Comparison of ENCODE assay signal across 18 cellular contexts in genomic region chr15:75356539-75356938, GRCh38. TPM values are rescaled to one million over a fixed set of nuclear protein-coding genes. Genes with fewer than 3 reads are reported as not detected.
DNase-seq lines count a peak whose midpoint lies in the region; ATAC-seq, FAIRE-seq and TF ChIP-seq lines count a peak whose summit lies in the region.
"Had no signal": no experiment of that assay in that cellular context is flagged by ENCODE, and none has a peak within 500 bp of the region (broad histone marks: within the 10 kb centered on the region; RNA-seq: fewer than 3 reads in every experiment).

No MANE protein-coding gene starts in this region.

- no peaks in the 10 kb centered on the region for H3K79me2 ChIP-seq in GM12878 (ENCODE audit: control insufficient read depth, insufficient read depth, low read length)

- no peak for TF ChIP-seq POLR2A in GM12878 (IDR thresholded peaks at IDR 0.05; ENCODE audit: low read depth, low read length)

- no peaks in the 10 kb centered on the region for H4K20me1 ChIP-seq in GM12878 (ENCODE audit: control insufficient read depth, insufficient read depth)

- POLR2A ChIA-PET in GM12878 (lab: Charles Lee), result interaction anchor here (0.5 kb wide), 1 partner anchor 178 kb away, joined by 3 read pairs; no protein-coding TSS in a partner anchor

- SMC1A ChIA-PET in GM12878 (lab: Charles Lee; ENCODE audit: uncharacterized antibody, unreplicated experiment), result no interaction called here

- no peaks in the 10 kb centered on the region; a peak in 3 of 4 replicates for H3K36me3 ChIP-seq in GM12878 (ENCODE audit: control insufficient read depth in 2 of 2, insufficient read depth in 2 of 2, low read length in 1 of 2)
- peaks cover 72% of the 10 kb centered on the region for H3K36me3 ChIP-seq in lower lobe of right lung

- H3K4me2 ChIP-seq in GM12878 (ENCODE audit: control insufficient read depth, insufficient read depth), result no peak overlapping the region
- H3K4me2 ChIP-seq: BLaER1 had no signal

- TF ChIP-seq CTCF in GM12878 (IDR thresholded peaks at IDR 0.05 in 2 of 3, conservative IDR thresholded peaks at IDR 0.05 in 1 of 3; ENCODE audit: control insufficient read depth in 2 of 3, extremely low read depth in 1 of 3, insufficient read depth in 1 of 3, low read depth in 3 of 3, low read length in 3 of 3) (no peak), lower lobe of right lung (IDR thresholded peaks at IDR 0.05) (no peak)

- no peak for FAIRE-seq in GM12878 (lab: Jason Lieb, UNC)
- FAIRE-seq: H1 had no signal

- CTCF ChIA-PET in GM12878 (lab: Yijun Ruan, JAX), result no interaction called here

- no peak for TF ChIP-seq EP300 in GM12878 (IDR thresholded peaks at IDR 0.05; ENCODE audit: borderline replicate concordance in 1 of 2, control insufficient read depth in 1 of 2, low read depth in 2 of 2, low read length in 2 of 2)

- H3K9ac ChIP-seq in GM12878 (ENCODE audit: control insufficient read depth, insufficient read depth, low read length), result no peak overlapping the region
- H3K9ac ChIP-seq: BLaER1 had no signal

- intact Hi-C loops in GM12878 (cut with micrococcal nuclease; ENCODE audit: unreplicated experiment) (no loop called here), lower lobe of right lung (cut with DNase I) (no loop called here)

- H3K27ac ChIP-seq in GM12878 (ENCODE audit: control insufficient read depth, insufficient read depth) (no peak overlapping the region), lower lobe of right lung (no peak overlapping the region)
- H3K27ac ChIP-seq: 22Rv1, BLaER1, HL-60 had no signal

- no peaks in the 10 kb centered on the region for H3K27me3 ChIP-seq in GM12878 (replicated peaks in 1 of 2; ENCODE audit: control insufficient read depth in 2 of 2, insufficient read depth in 2 of 2, low read length in 1 of 2)
- H3K27me3 ChIP-seq in lower lobe of right lung (ENCODE audit: low read depth), result no peaks in the 10 kb centered on the region
- H3K27me3 ChIP-seq: BLaER1 had no signal

- H3K9me3 ChIP-seq in GM12878 (replicated peaks; ENCODE audit: control insufficient read depth, insufficient read depth, low read length) (no peaks in the 10 kb centered on the region; the same call in 2 of the 3 replicates), lower lobe of right lung (no peaks in the 10 kb centered on the region)
- H3K9me3 ChIP-seq: BLaER1 had no signal

- in situ Hi-C loops in GM12878 (cut with MboI), result no loop called here

- RAD21 ChIA-PET in GM12878 (lab: Charles Lee; ENCODE audit: unreplicated experiment), result no interaction called here

- TF ChIP-seq RAD21 in GM12878 (IDR thresholded peaks at IDR 0.05; ENCODE audit: insufficient read depth, low read depth, low read length), result no peak

- H3K4me1 ChIP-seq in GM12878 (ENCODE audit: control insufficient read depth, insufficient read depth, low read length), result no peaks in the 10 kb centered on the region
- H3K4me1 ChIP-seq in lower lobe of right lung, result no peaks in the 10 kb centered on the region

- ATAC-seq in GM12878 (no peak), lower lobe of right lung (no peak)
- no peak for ATAC-seq in activated CD4-positive, CD25-positive, alpha-beta regulatory T cell treated with anti-CD3 and anti-CD28 coated beads, Interleukin-2, amount 50 U/mL, for 24 hours

- WGBS in GM12878 (ENCODE audit: insufficient coverage, insufficient replicate concordance, low lambda C conversion rate, missing lambda C conversion rate), result 96% methylated on average over 20 of the region's 20 CpGs

- no peak overlapping the region for H2AFZ ChIP-seq in GM12878 (ENCODE audit: control insufficient read depth, low read depth, low read length)

- no TSS peak for BruUV-seq in GM12878 (replicated peaks; lab: Mats Ljungman, UMichigan)

- H3K4me3 ChIP-seq in GM12878 (no peak overlapping the region), lower lobe of right lung (no peak overlapping the region)
- H3K4me3 ChIP-seq: BLaER1 had no signal

- DNase-seq in activated effector memory CD4-positive, alpha-beta T cell treated with anti-CD3 and anti-CD28 coated beads, Interleukin-2, amount 50 U/mL, for 16 hours, result peak; percentile 58
- no peak for DNase-seq in activated effector memory CD4-positive, alpha-beta T cell treated with Interleukin-2 at 50 U/mL for 16 hours
- DNase-seq in GM12878 (ENCODE audit: low read depth, low spot score), result no peak
- peak; percentile 44 for DNase-seq in lower lobe of right lung
- DNase-seq in SHP77 (lab: John Stamatoyannopoulos, UW), result no peak
- DNase-seq in A172 (ENCODE audit: low spot score), result no peak
- DNase-seq: CD4-positive, alpha-beta memory T cell; DMS153; DMS79; GDM1; H9 had no signal

TF ChIP-seq in GM12878, 131 proteins besides CTCF, POLR2A, EP300 and RAD21 (continues in another document):
- no peak for TF ChIP-seq ZNF274 (IDR thresholded peaks at IDR 0.05; ENCODE audit: insufficient read depth, insufficient read length)

RNA-seq across cellular contexts. Expression of gene NEIL1, which starts 9.7 kb away (rescaled TPM):
- 3.4 and 5.6 TPM in 2 replicates for total RNA-seq in GM12878 (2013; cell fraction: nucleolus; rRNA removed)
- total RNA-seq in GM12878 (2014; rRNA removed) (0.71 and 0.73 TPM in 2 replicates), GM12878 (2014; rRNA removed; fragmentation: Illumina TruSeq; extraction: Trizol) (0.58 and 0.92 TPM in 2 replicates), GM12878 (2021) (0.96 and 1.5 TPM in 2 replicates), lower lobe of right lung (43.7 TPM)
- polyA plus RNA-seq in GM12878 (2011; ENCODE audit: low read depth), result 10.3 TPM
- polyA plus RNA-seq in GM12878 (2011; rRNA removed) (0.04 and 0.23 TPM in 2 replicates), GM12878 (2014; fragmentation: Illumina TruSeq; extraction: Trizol) (0.37 and 1.3 TPM in 2 replicates), GM12878 (2014; fragmentation: Nextera tagmentation; extraction: Ambion mirVana) (under 1 TPM; 0.10 to 0.37 TPM), GM12878 (2014; rRNA removed) (1.8 and 2.5 TPM in 2 replicates), GM12878 (2016; fragmentation: Nextera tagmentation; extraction: Ambion mirVana) (1 to 10 TPM; 1.2 to 2.3 TPM)
- 0.16 and 0.17 TPM in 2 replicates for polyA plus RNA-seq in GM12878 (2011; cell fraction: cytosol; rRNA removed)
- polyA plus RNA-seq in GM12878 (2011; cell fraction: nucleus; rRNA removed), result 1.0 and 2.4 TPM in 2 replicates
- polyA plus RNA-seq in GM12878 (2012), result 9.5 and 12.7 TPM in 2 replicates
- 0.36 TPM in 1 of 2 replicates, not detected in the other for polyA minus RNA-seq in GM12878 (2011; rRNA and poly(A)+ RNA removed)
- polyA minus RNA-seq in GM12878 (2011; cell fraction: cytosol; rRNA and poly(A)+ RNA removed), result not detected in 2 replicates
- polyA minus RNA-seq in GM12878 (2011; cell fraction: nucleus; rRNA and poly(A)+ RNA removed), result 0.85 TPM in 1 of 2 replicates, not detected in the other
- total RNA-seq in A172 (2014; rRNA removed; shearing (Covaris generic)), result 0.12 and 0.48 TPM in 2 replicates
- total RNA-seq: Daoy, HT1080 had no signal

RNA-seq across cellular contexts. Expression of gene MAN2C1, which starts 11.9 kb away (rescaled TPM):
- 567 and 636 TPM in 2 replicates for total RNA-seq in GM12878 (2013; cell fraction: nucleolus; rRNA removed)
- 54.8 and 65.0 TPM in 2 replicates for total RNA-seq in GM12878 (2014; rRNA removed)
- total RNA-seq in GM12878 (2014; rRNA removed; fragmentation: Illumina TruSeq; extraction: Trizol), result 26.9 and 29.2 TPM in 2 replicates
- total RNA-seq in GM12878 (2021), result 102 and 111 TPM in 2 replicates
- 56.1 TPM for polyA plus RNA-seq in GM12878 (2011; ENCODE audit: low read depth)
- polyA plus RNA-seq in GM12878 (2011; rRNA removed), result 20.9 and 32.5 TPM in 2 replicates
- polyA plus RNA-seq in GM12878 (2011; cell fraction: cytosol; rRNA removed), result 36.8 and 47.4 TPM in 2 replicates
- 649 and 670 TPM in 2 replicates for polyA plus RNA-seq in GM12878 (2011; cell fraction: nucleus; rRNA removed)
- polyA plus RNA-seq in GM12878 (2012), result 114 and 120 TPM in 2 replicates
- 17.6 and 32.0 TPM in 2 replicates for polyA plus RNA-seq in GM12878 (2014; fragmentation: Illumina TruSeq; extraction: Trizol)
- polyA plus RNA-seq in GM12878 (2014; fragmentation: Nextera tagmentation; extraction: Ambion mirVana), result 1 to 10 TPM; 1.4 to 4.6 TPM
- 107 and 110 TPM in 2 replicates for polyA plus RNA-seq in GM12878 (2014; rRNA removed)
- polyA plus RNA-seq in GM12878 (2016; fragmentation: Nextera tagmentation; extraction: Ambion mirVana), result 10 to 100 TPM; 51.9 to 66.2 TPM
- polyA minus RNA-seq in GM12878 (2011; rRNA and poly(A)+ RNA removed), result 35.4 and 73.6 TPM in 2 replicates
- polyA minus RNA-seq in GM12878 (2011; cell fraction: cytosol; rRNA and poly(A)+ RNA removed), result 23.2 and 32.6 TPM in 2 replicates
- 120 and 170 TPM in 2 replicates for polyA minus RNA-seq in GM12878 (2011; cell fraction: nucleus; rRNA and poly(A)+ RNA removed)
- total RNA-seq in lower lobe of right lung, result 208 TPM
- total RNA-seq in A172 (2014; rRNA removed; shearing (Covaris generic)), result 32.6 and 42.6 TPM in 2 replicates

RNA-seq across cellular contexts. Expression of gene COMMD4, which starts 20.7 kb away (rescaled TPM):
- total RNA-seq in GM12878 (2013; cell fraction: nucleolus; rRNA removed), result 17.9 and 18.5 TPM in 2 replicates
- total RNA-seq in GM12878 (2014; rRNA removed) (110 and 113 TPM in 2 replicates), GM12878 (2014; rRNA removed; fragmentation: Illumina TruSeq; extraction: Trizol) (46.1 and 48.4 TPM in 2 replicates), GM12878 (2021) (86.3 and 98.9 TPM in 2 replicates), lower lobe of right lung (59.0 TPM)
- 30.1 TPM for polyA plus RNA-seq in GM12878 (2011; ENCODE audit: low read depth)
- polyA plus RNA-seq in GM12878 (2011; rRNA removed) (32.0 and 53.2 TPM in 2 replicates), GM12878 (2014; fragmentation: Illumina TruSeq; extraction: Trizol) (18.5 and 34.3 TPM in 2 replicates), GM12878 (2014; fragmentation: Nextera tagmentation; extraction: Ambion mirVana) (10 to 100 TPM; 14.5 to 38.4 TPM), GM12878 (2014; rRNA removed) (97.4 and 111 TPM in 2 replicates), GM12878 (2016; fragmentation: Nextera tagmentation; extraction: Ambion mirVana) (100 to 1,000 TPM; 115 to 118 TPM)
- polyA plus RNA-seq in GM12878 (2011; cell fraction: cytosol; rRNA removed), result 129 and 166 TPM in 2 replicates
- 127 and 161 TPM in 2 replicates for polyA plus RNA-seq in GM12878 (2011; cell fraction: nucleus; rRNA removed)
- 64.3 and 67.6 TPM in 2 replicates for polyA plus RNA-seq in GM12878 (2012)
- polyA minus RNA-seq in GM12878 (2011; rRNA and poly(A)+ RNA removed), result 19.5 and 56.0 TPM in 2 replicates
- 14.7 and 26.7 TPM in 2 replicates for polyA minus RNA-seq in GM12878 (2011; cell fraction: cytosol; rRNA and poly(A)+ RNA removed)
- 11.8 and 14.3 TPM in 2 replicates for polyA minus RNA-seq in GM12878 (2011; cell fraction: nucleus; rRNA and poly(A)+ RNA removed)
- 145 and 148 TPM in 2 replicates for total RNA-seq in A172 (2014; rRNA removed; shearing (Covaris generic))

Comparison
In these comparisons a context has a peak if more than half of its experiments do, and no peak if none do; other contexts are left out.
1. DNase-seq: peak in activated effector memory CD4-positive, alpha-beta T cell treated with anti-CD3 and anti-CD28 coated beads, Interleukin-2, amount 50 U/mL, for 16 hours (single experiment) and lower lobe of right lung (single experiment); none in activated effector memory CD4-positive, alpha-beta T cell treated with Interleukin-2 at 50 U/mL for 16 hours (single experiment), GM12878 (single experiment), SHP77 (0 of 2) and A172 (single experiment).